Comparison of ENCODE assay signal across 8 cellular contexts in the genomic region with DNA sequence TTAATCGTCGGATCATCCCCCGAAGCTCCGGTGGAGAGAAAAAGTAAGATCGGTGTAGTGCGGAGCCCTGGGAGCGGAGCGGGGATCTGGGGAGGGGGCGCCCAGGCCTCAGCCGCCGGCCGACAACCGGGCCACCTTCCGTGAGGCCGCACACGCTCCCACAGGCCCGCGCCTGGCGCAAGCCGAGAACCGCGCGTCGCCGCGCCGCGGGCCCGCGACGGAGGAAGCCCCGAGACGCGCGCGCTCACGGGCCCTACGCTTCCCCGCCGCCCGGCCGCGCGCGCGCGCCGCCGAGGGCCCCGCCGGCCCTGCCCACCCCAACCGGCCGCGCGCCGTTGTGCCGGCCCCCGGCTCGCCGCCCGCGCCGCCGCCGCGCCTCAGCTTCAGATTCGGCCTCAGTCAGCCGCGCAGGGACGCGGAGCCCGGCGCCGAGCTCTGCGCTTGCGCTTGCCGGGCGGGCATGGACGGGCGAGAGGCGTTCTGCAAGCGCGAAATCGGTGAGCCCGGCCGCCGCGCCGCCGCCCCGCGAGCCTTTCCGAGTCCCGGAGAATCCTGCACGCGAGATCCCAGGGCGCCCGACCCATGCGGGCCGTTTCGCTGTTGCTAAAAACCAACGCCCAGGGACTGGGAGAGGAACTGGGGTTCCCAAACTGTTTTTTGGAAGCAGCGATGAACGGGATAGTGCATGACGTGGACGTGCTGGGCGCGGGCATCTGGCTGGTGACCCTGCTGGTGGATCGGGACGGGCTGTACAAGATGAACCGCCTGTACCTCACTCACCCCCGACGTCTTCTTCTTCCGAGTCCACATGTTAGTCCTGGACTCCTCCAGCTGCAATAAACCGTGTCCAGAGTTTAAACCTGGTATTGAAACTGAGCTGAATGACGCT. TPM values are rescaled to one million over a fixed set of nuclear protein-coding genes. Genes with fewer than 3 reads are reported as not detected.
DNase-seq lines count a peak whose midpoint lies in the region.

No MANE protein-coding gene starts in this region.

- H3K4me3 ChIP-seq in GM23248, result peak overlapping the region; percentile 75
- peak overlapping the region; percentile 83 for H3K4me3 ChIP-seq in Karpas-422 (ENCODE audit: low read length)
- H3K4me3 ChIP-seq in neuronal stem cell (ENCODE audit: low read length in 2 of 2), result peak overlapping the region; percentile 50 to 81

- no peak overlapping the region for H2AK5ac ChIP-seq in neuronal stem cell (ENCODE audit: low read depth, low read length)

- peak overlapping the region; percentile 91 for H2AFZ ChIP-seq in GM23248
- H2AFZ ChIP-seq in Karpas-422 (ENCODE audit: low read length), result peak overlapping the region; percentile 100
- peak overlapping the region; percentile 98 for H2AFZ ChIP-seq in neuronal stem cell (ENCODE audit: low read length)

- peaks cover 16% of the 10 kb centered on the region for H3F3A ChIP-seq in GM23248 (ENCODE audit: insufficient read depth)

- H4K91ac ChIP-seq in neuronal stem cell (ENCODE audit: low read depth, low read length, poor library complexity), result no peak overlapping the region

- WGBS in GM23248 (ENCODE audit: low coverage in 1 of 2, low lambda C conversion rate in 2 of 2, missing lambda C conversion rate in 2 of 2), 2 experiments, result 1% methylated on average over 114 to 116 of the region's 116 CpGs
- no CpG with 5 or more reads among the region's 116 CpGs for WGBS in neuronal stem cell (ENCODE audit: extremely low coverage in 2 of 2, insufficient read length in 2 of 2, insufficient replicate concordance in 1 of 2), 2 donors

- H3K4me1 ChIP-seq in GM23248 (ENCODE audit: insufficient read depth) (peaks cover 28% of the 10 kb centered on the region), Karpas-422 (ENCODE audit: low read length) (peaks cover 19% of the 10 kb centered on the region), neuronal stem cell (ENCODE audit: control insufficient read depth in 2 of 2, insufficient read depth in 1 of 2, low read depth in 1 of 2, low read length in 2 of 2) (peaks cover 4 to 6% of the 10 kb centered on the region in 2 donors)

- H2BK12ac ChIP-seq in neuronal stem cell (ENCODE audit: low read length), result no peak overlapping the region

- peaks cover 5% of the 10 kb centered on the region; the same call in 1 of the 2 replicates for H3K27me3 ChIP-seq in GM23248 (replicated peaks; ENCODE audit: insufficient read depth)
- no peaks in the 10 kb centered on the region for H3K27me3 ChIP-seq in Karpas-422 (ENCODE audit: low read length)
- H3K27me3 ChIP-seq in neuronal stem cell (ENCODE audit: control insufficient read depth in 3 of 3, insufficient read depth in 3 of 3, low read depth in 1 of 3, low read length in 3 of 3), result peaks cover 3 to 62% (median 44%) of the 10 kb centered on the region in 3 experiments

- peak overlapping the region; percentile 66 for H3K23ac ChIP-seq in neuronal stem cell (ENCODE audit: low read depth, low read length, poor library complexity)

- H3K18ac ChIP-seq in neuronal stem cell (ENCODE audit: low read length), result peak overlapping the region; percentile 98

- H3K4ac ChIP-seq in neuronal stem cell (ENCODE audit: low read length), result no peak overlapping the region

- peak overlapping the region; percentile 43 for H4K8ac ChIP-seq in neuronal stem cell (ENCODE audit: low read depth, low read length)

- H3K79me1 ChIP-seq in neuronal stem cell (ENCODE audit: low read depth, low read length), result no peaks in the 10 kb centered on the region

- peak overlapping the region; percentile 82 for H2BK15ac ChIP-seq in neuronal stem cell (ENCODE audit: low read length)

- no peak overlapping the region for H2BK120ac ChIP-seq in neuronal stem cell (ENCODE audit: low read depth, low read length)

- peak; percentile 84 for DNase-seq in ELF-1 (ENCODE audit: low read depth, low spot score)
- DNase-seq in GM23248, result peak; percentile 96
- DNase-seq in Karpas-422, result peak; percentile 98
- DNase-seq in SHP77 (lab: John Stamatoyannopoulos, UW), result peak; percentile 85 to 94
- DNase-seq in activated gamma-delta T cell treated with anti-CD3 and anti-CD28 coated beads, Interleukin-2, amount 50 U/mL, for 16 hours (ENCODE audit: low read depth), result peak; percentile 68
- peak; percentile 73 for DNase-seq in foreskin melanocyte
- peak; percentile 92 for DNase-seq in neuronal stem cell (ENCODE audit: low spot score)
- peak; percentile 87 for DNase-seq in stromal cell of bone marrow (ENCODE audit: low read depth)

- H3K4me2 ChIP-seq in GM23248 (ENCODE audit: unreplicated experiment) (peak overlapping the region; percentile 93), Karpas-422 (ENCODE audit: low read depth, low read length, poor library complexity, severe bottlenecking) (peak overlapping the region; percentile 96), neuronal stem cell (ENCODE audit: insufficient read depth, low read length, poor library complexity, severe bottlenecking) (peak overlapping the region; percentile 100)

- H3K27ac ChIP-seq in GM23248 (peak overlapping the region; percentile 55), Karpas-422 (ENCODE audit: low read length) (no peak overlapping the region), neuronal stem cell (replicated peaks; ENCODE audit: low read length) (peak overlapping the region; percentile 39)

- H4K20me1 ChIP-seq in GM23248 (ENCODE audit: insufficient read depth) (no peaks in the 10 kb centered on the region), Karpas-422 (ENCODE audit: insufficient read depth, low read depth, low read length) (no peaks in the 10 kb centered on the region)

- in situ Hi-C loops in GM23248 (cut with MboI), result loop anchor here (25.0 kb wide), 1 partner anchor 430 kb away; a partner anchor contains a TSS

- no peaks in the 10 kb centered on the region for H3K36me3 ChIP-seq in GM23248 (ENCODE audit: low read depth)
- no peaks in the 10 kb centered on the region for H3K36me3 ChIP-seq in Karpas-422 (ENCODE audit: insufficient read depth, low read length)
- H3K36me3 ChIP-seq in neuronal stem cell (replicated peaks in 1 of 2; ENCODE audit: control insufficient read depth in 2 of 2, insufficient read depth in 2 of 2, low read length in 2 of 2), result no peaks in the 10 kb centered on the region

- no peaks in the 10 kb centered on the region for H3K9me3 ChIP-seq in GM23248 (ENCODE audit: low read depth)
- no peaks in the 10 kb centered on the region for H3K9me3 ChIP-seq in Karpas-422 (ENCODE audit: low read length)
- H3K9me3 ChIP-seq in neuronal stem cell (replicated peaks in 1 of 2; ENCODE audit: control insufficient read depth in 2 of 2, insufficient read depth in 1 of 2, low read depth in 1 of 2, low read length in 2 of 2), result no peaks in the 10 kb centered on the region

- H3K9ac ChIP-seq in GM23248 (peak overlapping the region; percentile 77), Karpas-422 (ENCODE audit: low read length) (peak overlapping the region; percentile 81), neuronal stem cell (ENCODE audit: low read depth, low read length, poor library complexity) (peak overlapping the region; percentile 94)

- no peaks in the 10 kb centered on the region for H3K9me2 ChIP-seq in GM23248 (ENCODE audit: insufficient read depth)
- H3K9me2 ChIP-seq in Karpas-422 (replicated peaks; ENCODE audit: insufficient read depth, low read length), result no peaks in the 10 kb centered on the region

- peak overlapping the region; percentile 83 for H3K14ac ChIP-seq in neuronal stem cell (ENCODE audit: low read length)

- peak overlapping the region; percentile 44 for H2BK5ac ChIP-seq in neuronal stem cell (ENCODE audit: low read length)

- H3K79me2 ChIP-seq in GM23248 (ENCODE audit: insufficient read depth) (no peaks in the 10 kb centered on the region), Karpas-422 (ENCODE audit: low read length) (no peaks in the 10 kb centered on the region)

RNA-seq across cellular contexts. Expression of a gene that starts 28.0 kb away (rescaled TPM):
- 2.3 and 3.4 TPM in 2 replicates for total RNA-seq in GM23248 (2014; rRNA removed; shearing (Covaris generic))
- 0.96 and 1.3 TPM in 2 replicates for polyA plus RNA-seq in GM23248 (2016; fragmentation: Nextera tagmentation; extraction: Ambion mirVana)
- 1.7 and 4.0 TPM in 2 replicates for total RNA-seq in Karpas-422 (2014; rRNA removed; shearing (Covaris generic); ENCODE audit: low replicate concordance)
- polyA plus RNA-seq in neuronal stem cell (2013, experiment 1 of 2), result 2.7 TPM
- 2.5 TPM for polyA plus RNA-seq in neuronal stem cell (2013, experiment 2 of 2)
